ENCODE assay signal across 8 cellular contexts in genomic region chr1:7771673-7772299, GRCh38. TPM values are rescaled to one million over a fixed set of nuclear protein-coding genes. Genes with fewer than 3 reads are reported as not detected.
DNase-seq lines count a peak whose midpoint lies in the region; ATAC-seq lines count a peak whose summit lies in the region.

No MANE protein-coding gene starts in this region.

- peaks cover 33 to 45% (median 42%) of the 10 kb centered on the region in 11 experiments for H3K36me3 ChIP-seq in BLaER1 treated with 17β-estradiol and CSF1 and Interleukin-3, amounts not matched to agents 10 nM and 100 nM
- H3K36me3 ChIP-seq in H7 (replicated peaks; ENCODE audit: control insufficient read depth, insufficient read depth, low read length) (no peaks in the 10 kb centered on the region; the same call in none of the 2 replicates), iPS-18a (ENCODE audit: control insufficient read depth, low read depth, low read length) (peaks cover 11% of the 10 kb centered on the region)

- peak overlapping the region; percentile 85 to 96 (median 94) for H3K4me2 ChIP-seq in BLaER1 treated with 17β-estradiol and CSF1 and Interleukin-3, amounts not matched to agents 10 nM and 100 nM

- H3K27me3 ChIP-seq in BLaER1 treated with 17β-estradiol and CSF1 and Interleukin-3, amounts not matched to agents 10 nM and 100 nM = no peaks in the 10 kb centered on the region
- no peaks in the 10 kb centered on the region for H3K27me3 ChIP-seq in H7 (ENCODE audit: control insufficient read depth, insufficient read depth, low read length)
- no peaks in the 10 kb centered on the region for H3K27me3 ChIP-seq in iPS-18a (ENCODE audit: control insufficient read depth, insufficient read depth, low read length)

- H3K9ac ChIP-seq in BLaER1 treated with 17β-estradiol and CSF1 and Interleukin-3, amounts not matched to agents 10 nM and 100 nM = peak overlapping the region; percentile 89 to 97 (median 94)
- H3K9ac ChIP-seq in iPS-18a (ENCODE audit: low read length) = peak overlapping the region; percentile 77

- POLR2A ChIA-PET in activated CD8-positive, alpha-beta T cell treated with anti-CD3 and anti-CD28 coated beads, Interleukin-2, amount 10 ng/mL, durations not matched to agents 7 days and 5 days (lab: Charles Lee) = interaction anchor here (0.6 to 1.5 kb wide), 3 partner anchors 10 to 148 kb away, joined by 3 to 7 read pairs (median 4); no protein-coding TSS in a partner anchor

- H3K9me3 Mint-ChIP-seq in activated CD8-positive, alpha-beta T cell treated with anti-CD3 and anti-CD28 coated beads, Interleukin-2, amount 10 ng/mL, durations not matched to agents 7 days and 5 days (ENCODE audit: insufficient read depth) = no peaks in the 10 kb centered on the region
- no peaks in the 10 kb centered on the region for H3K9me3 Mint-ChIP-seq in stimulated activated naive CD8-positive, alpha-beta T cell treated with anti-CD3 and anti-CD28 coated beads, Interleukin-15, amount 100 ng/mL, for 72 hours

- H3K4me1 ChIP-seq in BLaER1 treated with 17β-estradiol and CSF1 and Interleukin-3, amounts not matched to agents 10 nM and 100 nM = peaks cover 16 to 40% (median 23%) of the 10 kb centered on the region in 10 experiments
- H3K4me1 ChIP-seq in iPS-18a (ENCODE audit: control insufficient read depth, low read depth, low read length) = no peaks in the 10 kb centered on the region

- CTCF ChIA-PET in activated CD8-positive, alpha-beta T cell treated with anti-CD3 and anti-CD28 coated beads, Interleukin-2, amount 10 ng/mL, durations not matched to agents 7 days and 5 days (lab: Charles Lee) = interaction anchor here (0.6 to 1.3 kb wide), 4 partner anchors 9 to 104 kb away, joined by 3 to 5 read pairs (median 3); no protein-coding TSS in a partner anchor

- no peak for ATAC-seq in activated CD8-positive, alpha-beta T cell treated with anti-CD3 and anti-CD28 coated beads, Interleukin-2, amount 10 ng/mL, durations not matched to agents 7 days and 5 days
- peak; percentile 13 for ATAC-seq in stimulated activated naive CD8-positive, alpha-beta T cell treated with anti-CD3 and anti-CD28 coated beads, Interleukin-15, amount 100 ng/mL, for 72 hours
- ATAC-seq in HG02763 (IDR thresholded peaks at IDR 0.05; ENCODE audit: unreplicated experiment) = no peak
- no peak for ATAC-seq in GM21619 (IDR thresholded peaks at IDR 0.05; ENCODE audit: unreplicated experiment)

- H3K4me3 Mint-ChIP-seq in activated CD8-positive, alpha-beta T cell treated with anti-CD3 and anti-CD28 coated beads, Interleukin-2, amount 10 ng/mL, durations not matched to agents 7 days and 5 days = peak overlapping the region; percentile 83
- peak overlapping the region; percentile 93 to 98 for H3K4me3 Mint-ChIP-seq in stimulated activated naive CD8-positive, alpha-beta T cell treated with anti-CD3 and anti-CD28 coated beads, Interleukin-15, amount 100 ng/mL, for 72 hours

- no peaks in the 10 kb centered on the region for H3K9me3 ChIP-seq in BLaER1 treated with 17β-estradiol and CSF1 and Interleukin-3, amounts not matched to agents 10 nM and 100 nM (replicated peaks in 1 of 11)
- H3K9me3 ChIP-seq in iPS-18a (ENCODE audit: control insufficient read depth, low read depth, low read length) = no peaks in the 10 kb centered on the region

- peak overlapping the region; percentile 84 for H3K27ac Mint-ChIP-seq in activated CD8-positive, alpha-beta T cell treated with anti-CD3 and anti-CD28 coated beads, Interleukin-2, amount 10 ng/mL, durations not matched to agents 7 days and 5 days
- peak overlapping the region; percentile 89 to 93 for H3K27ac Mint-ChIP-seq in stimulated activated naive CD8-positive, alpha-beta T cell treated with anti-CD3 and anti-CD28 coated beads, Interleukin-15, amount 100 ng/mL, for 72 hours

- peaks cover 10 to 54% (median 34%) of the 10 kb centered on the region in 11 experiments; a peak in 18 of 22 replicates for H4K20me1 ChIP-seq in BLaER1 treated with 17β-estradiol and CSF1 and Interleukin-3, amounts not matched to agents 10 nM and 100 nM

- peak overlapping the region; percentile 73 to 100 (median 94) for H3K4me3 ChIP-seq in BLaER1 treated with 17β-estradiol and CSF1 and Interleukin-3, amounts not matched to agents 10 nM and 100 nM
- H3K4me3 ChIP-seq in H7 (ENCODE audit: insufficient read depth, low read depth, low read length) (peak overlapping the region; percentile 85), iPS-18a (ENCODE audit: low read length) (peak overlapping the region; percentile 85)

- H3K27ac ChIP-seq in BLaER1 treated with 17β-estradiol and CSF1 and Interleukin-3, amounts not matched to agents 10 nM and 100 nM = peak overlapping the region; percentile 86 to 96 (median 91)
- H3K27ac ChIP-seq in iPS-18a (ENCODE audit: low read length) = no peak overlapping the region

- H3K36me3 Mint-ChIP-seq in activated CD8-positive, alpha-beta T cell treated with anti-CD3 and anti-CD28 coated beads, Interleukin-2, amount 10 ng/mL, durations not matched to agents 7 days and 5 days (ENCODE audit: low read depth) = peaks cover 27% of the 10 kb centered on the region

- H3K27me3 Mint-ChIP-seq in activated CD8-positive, alpha-beta T cell treated with anti-CD3 and anti-CD28 coated beads, Interleukin-2, amount 10 ng/mL, durations not matched to agents 7 days and 5 days (ENCODE audit: low read depth) = peaks cover 21% of the 10 kb centered on the region
- peaks cover 16% of the 10 kb centered on the region for H3K27me3 Mint-ChIP-seq in stimulated activated naive CD8-positive, alpha-beta T cell treated with anti-CD3 and anti-CD28 coated beads, Interleukin-15, amount 100 ng/mL, for 72 hours

- peaks cover 29% of the 10 kb centered on the region for H3K4me1 Mint-ChIP-seq in activated CD8-positive, alpha-beta T cell treated with anti-CD3 and anti-CD28 coated beads, Interleukin-2, amount 10 ng/mL, durations not matched to agents 7 days and 5 days (ENCODE audit: low read depth)
- peaks cover 31% of the 10 kb centered on the region for H3K4me1 Mint-ChIP-seq in stimulated activated naive CD8-positive, alpha-beta T cell treated with anti-CD3 and anti-CD28 coated beads, Interleukin-15, amount 100 ng/mL, for 72 hours

- no peak for DNase-seq in H7
- DNase-seq in activated CD8-positive, alpha-beta T cell treated with anti-CD3 and anti-CD28 coated beads, Interleukin-2, amount 10 ng/mL, durations not matched to agents 7 days and 5 days = no peak
- no peak for DNase-seq in stimulated activated naive CD8-positive, alpha-beta T cell treated with anti-CD3 and anti-CD28 coated beads, Interleukin-15, amount 100 ng/mL, for 72 hours
- no peak for DNase-seq in NK-92 treated with Interleukin-12 subunit alpha and Interleukin-12 subunit beta, amount 100 ng/mL, for 24 hours (lab: John Stamatoyannopoulos, UW)

RNA-seq across cellular contexts. Expression of gene VAMP3, which starts 0.7 kb away (rescaled TPM):
- total RNA-seq in H7 (2014; rRNA removed; shearing (Covaris generic)) = 69.0 and 78.4 TPM in 2 replicates
- 10 to 100 TPM; 32.0 to 33.7 TPM for total RNA-seq in activated CD8-positive, alpha-beta T cell treated with anti-CD3 and anti-CD28 coated beads, Interleukin-2, amount 10 ng/mL, durations not matched to agents 7 days and 5 days

RNA-seq across cellular contexts. Expression of gene PER3, which starts 12.3 kb away (rescaled TPM):
- 1.2 and 2.8 TPM in 2 replicates for total RNA-seq in H7 (2014; rRNA removed; shearing (Covaris generic))
- total RNA-seq in activated CD8-positive, alpha-beta T cell treated with anti-CD3 and anti-CD28 coated beads, Interleukin-2, amount 10 ng/mL, durations not matched to agents 7 days and 5 days = 1 to 10 TPM in 1 of 2 experiments, under 1 TPM in 1; 0.97 to 1.2 TPM
